22 cellular contexts compared by ENCODE assay signal in the genomic region with DNA sequence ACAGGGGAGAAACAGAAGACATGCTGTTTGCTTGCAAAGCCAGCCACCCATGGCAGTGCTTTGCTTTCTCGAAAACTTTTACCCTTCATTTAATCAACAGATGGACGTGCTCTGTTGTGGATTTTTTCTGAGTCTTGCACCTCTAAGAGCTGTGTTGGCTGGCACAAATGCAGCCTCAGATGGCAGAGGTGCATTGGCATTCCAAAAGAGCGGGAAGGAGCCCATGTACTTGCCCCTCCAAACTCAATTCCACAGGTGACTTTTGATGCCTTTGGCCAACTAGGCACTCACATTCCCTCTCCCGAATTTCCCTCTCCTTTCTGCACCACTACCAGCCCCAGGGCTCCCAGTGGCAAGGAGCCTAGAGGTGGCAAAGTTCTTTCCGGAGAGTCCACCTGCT. TPM values are rescaled to one million over a fixed set of nuclear protein-coding genes. Genes with fewer than 3 reads are reported as not detected.
A peak's percentile ranks its signal among the peaks of the same experiment; 100 is the strongest.
DNase-seq lines count a peak whose midpoint lies in the region; ATAC-seq, FAIRE-seq and TF ChIP-seq lines count a peak whose summit lies in the region.
"Had no signal": no experiment of that assay in that cellular context is flagged by ENCODE, and none has a peak within 500 bp of the region (broad histone marks: within the 10 kb centered on the region; RNA-seq: fewer than 3 reads in every experiment).

No MANE protein-coding gene starts in this region.

- peak overlapping the region; percentile 93 for H3K4me2 ChIP-seq in IMR-90 (ENCODE audit: low read depth, low read length)
- H3K4me2 ChIP-seq in H1 (ENCODE audit: insufficient read depth in 1 of 2, low read depth in 2 of 2, low read length in 2 of 2) = peak overlapping the region in 1 of 2 experiments; percentile 93; a peak in 1 of 4 replicates
- H3K4me2 ChIP-seq: BLaER1 had no signal

- ATAC-seq in IMR-90 (ENCODE audit: low read depth) (no peak), gastrocnemius medialis (no peak), GM18520 (IDR thresholded peaks at IDR 0.05; ENCODE audit: unreplicated experiment) (no peak)
- ATAC-seq: activated CD4-positive, CD25-positive, alpha-beta regulatory T cell treated with anti-CD3 and anti-CD28 coated beads, Interleukin-2, amount 50 U/mL, for 24 hours; heart left ventricle had no signal

- POLR2A ChIA-PET in IMR-90 (lab: Charles Lee; ENCODE audit: unreplicated experiment) = no interaction called here
- POLR2A ChIA-PET in H1 (lab: Charles Lee; ENCODE audit: partially characterized antibody) = no interaction called here

- CTCF ChIA-PET in IMR-90 (lab: Yijun Ruan, JAX) (interaction anchor here (1.0 to 1.5 kb wide), 2 partner anchors 209 to 223 kb away, joined by 3 to 4 read pairs; no protein-coding TSS in a partner anchor), H1 (lab: Charles Lee; ENCODE audit: partially characterized antibody) (interaction anchor here (1.3 to 7.7 kb wide), 3 partner anchors 9 to 75 kb away, joined by 5 to 55 read pairs (median 10); no protein-coding TSS in a partner anchor)

- TF ChIP-seq RAD21 in IMR-90 (IDR thresholded peaks at IDR 0.05; ENCODE audit: low read length) (no peak), H1 (IDR thresholded peaks at IDR 0.05 in 1 of 2, conservative IDR thresholded peaks at IDR 0.05 in 1 of 2; ENCODE audit: low read depth in 2 of 2, low read length in 2 of 2) (no peak)

- H3K36me3 ChIP-seq in IMR-90 (ENCODE audit: control insufficient read depth, insufficient read depth, low read length) (no peaks in the 10 kb centered on the region), H1 (ENCODE audit: control insufficient read depth in 2 of 4, insufficient read depth in 4 of 4, low read length in 3 of 4) (no peaks in the 10 kb centered on the region), gastrocnemius medialis (no peaks in the 10 kb centered on the region)
- H3K36me3 ChIP-seq: BLaER1, heart left ventricle had no signal

- peaks cover 23 to 62% of the 10 kb centered on the region in 2 experiments for H3K79me1 ChIP-seq in IMR-90 (ENCODE audit: low read depth in 1 of 2, low read length in 2 of 2)
- no peaks in the 10 kb centered on the region for H3K79me1 ChIP-seq in H1 (ENCODE audit: low read depth, low read length)

- H3K56ac ChIP-seq in IMR-90 (ENCODE audit: extremely low read depth, insufficient read depth, low read length) (no peak overlapping the region; the same call in 1 of the 2 replicates), H1 (replicated peaks; ENCODE audit: insufficient read length, low read depth, low read length) (no peak overlapping the region)

- H2AFZ ChIP-seq in IMR-90 (replicated peaks; ENCODE audit: low read length, poor library complexity) (peak overlapping the region; percentile 2), H1 (ENCODE audit: low read length) (no peak overlapping the region)

- TF ChIP-seq POLR2A in IMR-90 (IDR thresholded peaks at IDR 0.05; ENCODE audit: low read depth, low read length) (no peak), H1 (IDR thresholded peaks at IDR 0.05; ENCODE audit: control extremely low read depth in 1 of 2, low read depth in 2 of 2, low read length in 2 of 2) (no peak), gastrocnemius medialis (IDR thresholded peaks at IDR 0.05) (no peak), lower leg skin (IDR thresholded peaks at IDR 0.05) (no peak)

- peak overlapping the region; percentile 52 for H2AK9ac ChIP-seq in IMR-90 (replicated peaks; ENCODE audit: low read depth, low read length, poor library complexity)

- no peak overlapping the region; the same call in 2 of the 3 replicates for H2BK15ac ChIP-seq in IMR-90 (ENCODE audit: low read depth, low read length)
- H2BK15ac ChIP-seq in H1 (ENCODE audit: low read length) = no peak overlapping the region

- peak overlapping the region; percentile 81 for H3K4me3 ChIP-seq in AG09309 (ENCODE audit: control insufficient read depth, low read depth, low read length)
- peak overlapping the region; percentile 88; the same call in 1 of the 2 replicates for H3K4me3 ChIP-seq in IMR-90 (ENCODE audit: insufficient read depth, low read depth, low read length)
- H3K4me3 ChIP-seq in H1 (ENCODE audit: extremely low read depth in 1 of 4, insufficient read depth in 2 of 4, low read depth in 3 of 4, low read length in 4 of 4) = no peak overlapping the region
- no peak overlapping the region for H3K4me3 ChIP-seq in gastrocnemius medialis
- no peak overlapping the region for H3K4me3 ChIP-seq in lower leg skin (ENCODE audit: low read depth, poor library complexity, severe bottlenecking)
- H3K4me3 ChIP-seq: lung, testis had no signal

- H4K20me1 ChIP-seq in IMR-90 (ENCODE audit: insufficient read depth, low read length) (no peaks in the 10 kb centered on the region), H1 (replicated peaks in 1 of 2; ENCODE audit: control insufficient read depth in 1 of 2, insufficient read depth in 2 of 2, low read length in 2 of 2) (no peaks in the 10 kb centered on the region)
- H4K20me1 ChIP-seq: BLaER1 had no signal

- FAIRE-seq in H1 (lab: Jason Lieb, UNC) = no peak
- FAIRE-seq: endothelial cell of umbilical vein, TTC549 had no signal

- intact Hi-C loops in IMR-90 (cut with micrococcal nuclease) (loop anchor here (10.0 kb wide), 1 partner anchor 205 kb away; no protein-coding TSS in a partner anchor), gastrocnemius medialis (cut with DNase I; ENCODE audit: low total_unique reads) (loop anchor here (10.0 kb wide), 1 partner anchor 685 kb away; no protein-coding TSS in a partner anchor), lower leg skin (cut with DNase I; ENCODE audit: low total_unique reads) (loop anchor here (10.0 kb wide), 1 partner anchor 285 kb away; no protein-coding TSS in a partner anchor)

- H2BK120ac ChIP-seq in IMR-90 (ENCODE audit: low read depth, low read length) = peak overlapping the region; percentile 16; the same call in 1 of the 2 replicates
- no peak overlapping the region for H2BK120ac ChIP-seq in H1 (replicated peaks; ENCODE audit: low read depth, low read length)

- no peak overlapping the region for H4K5ac ChIP-seq in IMR-90 (ENCODE audit: low read depth, low read length)
- H4K5ac ChIP-seq in H1 (ENCODE audit: insufficient read length, low read depth, low read length) = no peak overlapping the region

- H4K8ac ChIP-seq in IMR-90 (ENCODE audit: low read depth in 2 of 2, low read length in 2 of 2) = peak overlapping the region in 1 of 2 experiments; percentile 24; a peak in 2 of 4 replicates
- H4K8ac ChIP-seq in H1 (ENCODE audit: extremely low read depth, insufficient read depth, low read length) = no peak overlapping the region

- H3K14ac ChIP-seq in IMR-90 (replicated peaks; ENCODE audit: low read depth, low read length) (peak overlapping the region; percentile 64; the same call in 1 of the 2 replicates), H1 (ENCODE audit: insufficient read length) (no peak overlapping the region)

- H3K9me1 ChIP-seq in IMR-90 (ENCODE audit: insufficient read depth, low read length) = peaks cover 23% of the 10 kb centered on the region

- H2BK5ac ChIP-seq in IMR-90 (ENCODE audit: low read depth, low read length, poor library complexity, severe bottlenecking) = no peak overlapping the region
- no peak overlapping the region for H2BK5ac ChIP-seq in H1 (ENCODE audit: low read depth, low read length)

- H3K9me3 ChIP-seq in IMR-90 (ENCODE audit: control insufficient read depth, insufficient read depth, low read length) (no peaks in the 10 kb centered on the region), H1 (ENCODE audit: insufficient read depth in 2 of 2, low read depth in 1 of 2, low read length in 1 of 2) (no peaks in the 10 kb centered on the region), gastrocnemius medialis (no peaks in the 10 kb centered on the region)
- H3K9me3 ChIP-seq: BLaER1, heart left ventricle, testis had no signal

- in situ Hi-C loops in IMR-90 (cut with MboI; ENCODE audit: low sequenced_read_pairs) = loop anchor here (10.0 to 25.0 kb wide), 2 partner anchors 562 to 695 kb away; a partner anchor contains a TSS
- in situ Hi-C loops in gastrocnemius medialis (cut with MboI; ENCODE audit: low sequenced_read_pairs in 4 of 4) = loop anchor here (25.0 kb wide), 2 partner anchors 387 to 562 kb away; no protein-coding TSS in a partner anchor

- peaks cover 9% of the 10 kb centered on the region; the same call in 1 of the 2 replicates for H3K23me2 ChIP-seq in H1 (ENCODE audit: low read depth, low read length)

- 51% methylated on average over 3 of the region's 5 CpGs; no CpG with 5 or more reads in 1 of the 2 experiments for WGBS in IMR-90 (ENCODE audit: extremely low coverage in 2 of 2, insufficient read length in 1 of 2), 2 experiments
- 75% methylated on average over 5 of the region's 5 CpGs; no CpG with 5 or more reads in 1 of the 2 experiments for WGBS in H1 (ENCODE audit: extremely low coverage in 1 of 2, insufficient coverage in 1 of 2, insufficient read length in 1 of 2, insufficient replicate concordance in 2 of 2, low coverage in 1 of 2, low lambda C conversion rate in 2 of 2, missing lambda C conversion rate in 1 of 2), 2 experiments
- 58 to 59% methylated on average over 5 of the region's 5 CpGs for WGBS in lower leg skin, 2 donors

- H3K27ac ChIP-seq in IMR-90 (ENCODE audit: insufficient read depth, low read length) = no peak overlapping the region
- H3K27ac ChIP-seq in H1 (ENCODE audit: low read depth, low read length) = no peak overlapping the region
- no peak overlapping the region for H3K27ac ChIP-seq in gastrocnemius medialis
- H3K27ac ChIP-seq: BLaER1, heart left ventricle, testis had no signal

- H3K4me1 ChIP-seq in IMR-90 (ENCODE audit: control insufficient read depth, insufficient read depth, low read length) (peaks cover 25% of the 10 kb centered on the region), H1 (replicated peaks in 1 of 4; ENCODE audit: control insufficient read depth in 3 of 4, insufficient read depth in 4 of 4, low read length in 3 of 4) (peaks cover 3 to 10% (median 6%) of the 10 kb centered on the region in 4 experiments; a peak in 6 of 7 replicates), gastrocnemius medialis (no peaks in the 10 kb centered on the region)
- H3K4me1 ChIP-seq: BLaER1 had no signal

- no peak overlapping the region for H2AK5ac ChIP-seq in IMR-90 (ENCODE audit: low read depth, low read length)
- no peak overlapping the region for H2AK5ac ChIP-seq in H1 (ENCODE audit: low read depth, low read length)

- H3K18ac ChIP-seq in IMR-90 (ENCODE audit: low read depth, low read length) (0 out of 2 replicates have a peak overlapping the region, but pooled peaks have one; percentile 10), H1 (ENCODE audit: extremely low read depth, low read length) (no peak overlapping the region)

- peak overlapping the region; percentile 26 for H4K91ac ChIP-seq in IMR-90 (ENCODE audit: insufficient read depth, low read depth, low read length)
- H4K91ac ChIP-seq in H1 (replicated peaks; ENCODE audit: insufficient read length, low read length) = no peak overlapping the region

- TF ChIP-seq EP300 in H1 (IDR thresholded peaks at IDR 0.05; ENCODE audit: borderline replicate concordance in 1 of 2, low read depth in 2 of 2, low read length in 2 of 2) = no peak

- H3K27me3 ChIP-seq in IMR-90 (ENCODE audit: control insufficient read depth, insufficient read depth, low read length) (peaks cover 2% of the 10 kb centered on the region; the same call in 1 of the 2 replicates), H1 (replicated peaks in 1 of 4; ENCODE audit: control insufficient read depth in 3 of 4, extremely low read depth in 1 of 4, insufficient read depth in 3 of 4, low read length in 3 of 4) (peaks cover 29 to 62% (median 50%) of the 10 kb centered on the region in 4 experiments), gastrocnemius medialis (peaks cover 45 to 61% (median 49%) of the 10 kb centered on the region in 3 donors)
- H3K27me3 ChIP-seq: testis had no signal

- H2BK12ac ChIP-seq in H1 (ENCODE audit: low read depth, low read length) = no peak overlapping the region

- no peak for TF ChIP-seq CTCF in AG09309 (IDR thresholded peaks at IDR 0.05; ENCODE audit: control insufficient read depth, insufficient read depth, low read depth, low read length, missing control alignments)
- TF ChIP-seq CTCF in IMR-90 (conservative IDR thresholded peaks at IDR 0.05; ENCODE audit: low read depth, low read length) = no peak
- no peak for TF ChIP-seq CTCF in H1 (IDR thresholded peaks at IDR 0.05; ENCODE audit: control extremely low read depth in 1 of 3, insufficient read depth in 1 of 3, low read depth in 1 of 3, low read length in 3 of 3)
- TF ChIP-seq CTCF in gastrocnemius medialis (IDR thresholded peaks at IDR 0.05 in 4 of 5, conservative IDR thresholded peaks at IDR 0.05 in 1 of 5) = no peak
- TF ChIP-seq CTCF in lower leg skin (IDR thresholded peaks at IDR 0.05) = no peak

- H3K4ac ChIP-seq in IMR-90 (ENCODE audit: low read depth, low read length) (peak overlapping the region; percentile 44; the same call in 1 of the 2 replicates), H1 (replicated peaks; ENCODE audit: insufficient read length, low read depth, low read length) (no peak overlapping the region)

- DNase-seq in AG09309 (ENCODE audit: low read depth) = no peak
- no peak for DNase-seq in IMR-90
- DNase-seq in H1 (ENCODE audit: low read depth in 1 of 2, low spot score in 2 of 2) = no peak
- peak; percentile 21 for DNase-seq in retina
- no peak for DNase-seq in gastrocnemius medialis
- DNase-seq in lower leg skin (ENCODE audit: low spot score in 2 of 2) = no peak
- DNase-seq: activated CD4-positive, alpha-beta memory T cell treated with anti-CD3 and anti-CD28 coated beads for 36 hours; heart left ventricle; NCI-H1694; NCI-H774; stimulated activated naive CD4-positive, alpha-beta T cell treated with Interleukin-2 at 50 U/mL for 16 hours; testis had no signal

- peak overlapping the region; percentile 71; the same call in 1 of the 2 replicates for H3K9ac ChIP-seq in IMR-90 (ENCODE audit: low read depth, low read length)
- no peak overlapping the region for H3K9ac ChIP-seq in H1 (replicated peaks in 1 of 4; ENCODE audit: extremely low read depth in 1 of 4, low read depth in 3 of 4, low read length in 3 of 4)
- H3K9ac ChIP-seq: BLaER1 had no signal

- peak overlapping the region; percentile 84 for H3K23ac ChIP-seq in IMR-90 (ENCODE audit: low read depth, low read length)
- no peak overlapping the region for H3K23ac ChIP-seq in H1 (ENCODE audit: insufficient read length)

- H2BK20ac ChIP-seq in IMR-90 (ENCODE audit: low read depth, low read length) (peak overlapping the region; percentile 48; the same call in 1 of the 2 replicates), H1 (ENCODE audit: low read length) (no peak overlapping the region)

- H3K79me2 ChIP-seq in H1 (ENCODE audit: control insufficient read depth in 1 of 2, insufficient read depth in 2 of 2, low read length in 2 of 2) = no peaks in the 10 kb centered on the region

- no TSS peak for BruUV-seq in IMR-90 (replicated peaks; lab: Mats Ljungman, UMichigan)

- dilution Hi-C loops in IMR-90 (cut with HindIII; ENCODE audit: low sequenced_read_pairs, unreplicated experiment) = no loop called here

RNA-seq across cellular contexts. Expression of a gene that starts 1.2 kb away (rescaled TPM):
- total RNA-seq in IMR-90 (2012; rRNA removed) (10.9 and 12.8 TPM in 2 replicates), gastrocnemius medialis (under 1 TPM in 1 of 4 donors, not detected in 3; 0.10 TPM), lower leg skin (under 1 TPM in 1 of 4 donors, not detected in 3; 0.13 TPM)
- polyA plus RNA-seq in IMR-90 (2012; rRNA removed) (15.9 and 18.5 TPM in 2 replicates), H1 (2011; rRNA removed) (0.29 and 0.46 TPM in 2 replicates)
- polyA plus RNA-seq in IMR-90 (2012; cell fraction: cytosol; rRNA removed) = 8.7 and 13.0 TPM in 2 replicates
- 13.3 and 27.3 TPM in 2 replicates for polyA plus RNA-seq in IMR-90 (2012; cell fraction: nucleus; rRNA removed; ENCODE audit: low replicate concordance)
- 0.32 and 0.36 TPM in 2 replicates for total RNA-seq in H1 (2021; fragmentation: NEBNext Ultra II Directional; extraction: Animal tissue kit (Norgen Biotek cat#: 25700))
- polyA plus RNA-seq in H1 (2011; cell fraction: cytosol; rRNA removed) = 0.27 TPM
- 0.58 TPM for polyA plus RNA-seq in H1 (2011; cell fraction: nucleus; rRNA removed)
- 0.22 to 0.77 TPM (median 0.49 TPM) in 4 replicates for polyA plus RNA-seq in H1 (2012, experiment 1 of 2)
- 0.18 TPM for polyA plus RNA-seq in H1 (2012, experiment 2 of 2)
- 0.22 TPM for polyA plus RNA-seq in H1 (2013, experiment 1 of 2)
- 0.22 TPM for polyA plus RNA-seq in H1 (2013, experiment 2 of 2)
- 0.32 TPM in 2 replicates for polyA minus RNA-seq in H1 (2011; rRNA and poly(A)+ RNA removed)
- not detected for polyA minus RNA-seq in H1 (2011; cell fraction: cytosol; rRNA and poly(A)+ RNA removed)
- 1.5 TPM for polyA minus RNA-seq in H1 (2011; cell fraction: nucleus; rRNA and poly(A)+ RNA removed)
- total RNA-seq: activated CD4-positive, alpha-beta memory T cell treated with anti-CD3 and anti-CD28 coated beads for 36 hours; activated T-helper 2 cell treated with anti-CD3 and anti-CD28 coated beads, Interferon-gamma antibody, Interleukin-2, Interleukin-4, amounts not matched to agents 10 μg/mL and 5 μg/mL and 100 μg/mL, durations not matched to agents 14 hours and 24 hours and 36 hours; dermis microvascular lymphatic vessel endothelial cell; endothelial cell of umbilical vein; H4; SK-MEL-5 had no signal
- polyA plus RNA-seq: endothelial cell of umbilical vein had no signal

Comparison
In these comparisons a context has a peak if more than half of its experiments do, and no peak if none do; other contexts are left out.
1. H3K4me3 ChIP-seq: peak in AG09309 (single experiment) and IMR-90 (single experiment); none in H1 (0 of 4), gastrocnemius medialis (0 of 4) and lower leg skin (single experiment).